ENCODE assay signal across 20 cellular contexts in genomic region chr1:7526196-7526866, GRCh38.
DNase-seq lines count a peak whose midpoint lies in the region; ATAC-seq, FAIRE-seq and TF ChIP-seq lines count a peak whose summit lies in the region.
"Had no signal": no experiment of that assay in that cellular context is flagged by ENCODE, and none has a peak within 500 bp of the region (broad histone marks: within the 10 kb centered on the region; RNA-seq: fewer than 3 reads in every experiment).

No MANE protein-coding gene starts in this region.

- H3K27ac ChIP-seq in K562 (ENCODE audit: extremely low read depth, low read depth, low read length), result no peak overlapping the region
- H3K27ac ChIP-seq: tibial nerve had no signal

- 2% methylated on average over 9 of the region's 10 CpGs for WGBS in K562 (ENCODE audit: insufficient coverage, low coverage, missing lambda C conversion rate)

- no peak for TF ChIP-seq CTCF in K562 (IDR thresholded peaks at IDR 0.05 in 2 of 3, conservative IDR thresholded peaks at IDR 0.05 in 1 of 3; ENCODE audit: insufficient read depth in 2 of 3, low read depth in 1 of 3, low read length in 3 of 3)

- no peak for TF ChIP-seq RAD21 in K562 (CRISPR knock-in tag; conservative IDR thresholded peaks at IDR 0.05 in 1 of 2, IDR thresholded peaks at IDR 0.05 in 1 of 2)

- no peaks in the 10 kb centered on the region for H3K9me1 ChIP-seq in K562 (ENCODE audit: control insufficient read depth, insufficient read depth, low read length)

- no TSS peak for BruUV-seq in K562 (replicated peaks; lab: Mats Ljungman, UMichigan)

- DNase-seq in AG20443 (ENCODE audit: low spot score) (peak; percentile 50), LoVo (ENCODE audit: low spot score) (peak; percentile 26), K562 (ENCODE audit: extremely low read depth in 1 of 4, low spot score in 3 of 4) (no peak), myocyte (ENCODE audit: low read depth) (peak; percentile 62), T-cell (no peak), pons (ENCODE audit: low spot score) (no peak), cerebellar cortex (ENCODE audit: low spot score) (no peak)
- no peak for DNase-seq in activated T-cell treated with anti-CD3 and anti-CD28 coated beads, Interleukin-2, amount 50 U/mL, for 24 hours
- DNase-seq: activated CD4-positive, CD25-positive, alpha-beta regulatory T cell; central memory CD4-positive, alpha-beta T cell; effector CD8-positive, alpha-beta T cell; H7; mesendoderm; NCI-H2029; SIG-M5 had no signal

- in situ Hi-C loops in K562 (cut with MboI), result no loop called here

- intact Hi-C loops in K562 (cut with micrococcal nuclease), result no loop called here

- H2AFZ ChIP-seq in K562 (ENCODE audit: low read depth, low read length), result no peak overlapping the region

- H3K27me3 ChIP-seq in K562 (ENCODE audit: control insufficient read depth in 2 of 2, insufficient read depth in 2 of 2, low read length in 2 of 2), result peaks cover 2 to 39% of the 10 kb centered on the region in 2 experiments
- H3K27me3 ChIP-seq: tibial nerve had no signal

- H3K9me3 Mint-ChIP-seq in T-cell, result no peaks in the 10 kb centered on the region
- H3K9me3 Mint-ChIP-seq in activated T-cell treated with anti-CD3 and anti-CD28 coated beads, Interleukin-2, amount 50 U/mL, for 24 hours, result no peaks in the 10 kb centered on the region
- H3K9me3 Mint-ChIP-seq: IgD-negative memory B cell; neural crest cell; stimulated activated memory B cell treated with anti-CD40 and anti-IgM and Interleukin-4, amounts not matched to agents 10 μg/mL and 1 μg/mL and 100 μg/mL, for 72 hours had no signal

- no peak for TF ChIP-seq EP300 in K562 (IDR thresholded peaks at IDR 0.05; ENCODE audit: low read length)

- H3K4me3 ChIP-seq in K562, result no peak overlapping the region
- H3K4me3 ChIP-seq: tibial nerve had no signal

- ATAC-seq in K562, result 0 out of 3 replicates have a peak, but pooled peaks have one; percentile 25
- ATAC-seq in T-cell (replicated peaks in 1 of 4), result no peak
- ATAC-seq: stimulated activated memory B cell treated with anti-CD40 and anti-IgM and Interleukin-4, amounts not matched to agents 10 μg/mL and 1 μg/mL and 100 μg/mL, for 72 hours had no signal

- no peak overlapping the region for H3K27ac Mint-ChIP-seq in T-cell
- H3K27ac Mint-ChIP-seq in activated T-cell treated with anti-CD3 and anti-CD28 coated beads, Interleukin-2, amount 50 U/mL, for 24 hours, result no peak overlapping the region
- H3K27ac Mint-ChIP-seq: IgD-negative memory B cell; stimulated activated memory B cell treated with anti-CD40 and anti-IgM and Interleukin-4, amounts not matched to agents 10 μg/mL and 1 μg/mL and 100 μg/mL, for 72 hours had no signal

- no peak for TF ChIP-seq POLR2A in K562 (conservative IDR thresholded peaks at IDR 0.05)

- no peak for FAIRE-seq in K562 (lab: Jason Lieb, UNC)
- FAIRE-seq: islet of Langerhans had no signal

- H3K4me1 Mint-ChIP-seq in T-cell, result no peaks in the 10 kb centered on the region
- no peaks in the 10 kb centered on the region for H3K4me1 Mint-ChIP-seq in activated T-cell treated with anti-CD3 and anti-CD28 coated beads, Interleukin-2, amount 50 U/mL, for 24 hours (ENCODE audit: low read depth)
- H3K4me1 Mint-ChIP-seq: IgD-negative memory B cell; neural crest cell; stimulated activated memory B cell treated with anti-CD40 and anti-IgM and Interleukin-4, amounts not matched to agents 10 μg/mL and 1 μg/mL and 100 μg/mL, for 72 hours had no signal

- no peaks in the 10 kb centered on the region for H3K36me3 Mint-ChIP-seq in T-cell
- H3K36me3 Mint-ChIP-seq in activated T-cell treated with anti-CD3 and anti-CD28 coated beads, Interleukin-2, amount 50 U/mL, for 24 hours (ENCODE audit: low read depth), result no peaks in the 10 kb centered on the region
- H3K36me3 Mint-ChIP-seq: IgD-negative memory B cell; stimulated activated memory B cell treated with anti-CD40 and anti-IgM and Interleukin-4, amounts not matched to agents 10 μg/mL and 1 μg/mL and 100 μg/mL, for 72 hours had no signal

- H3K36me3 ChIP-seq in K562 (ENCODE audit: control insufficient read depth, insufficient read depth, low read length), result no peaks in the 10 kb centered on the region
- H3K36me3 ChIP-seq: tibial nerve had no signal

- H3K4me3 Mint-ChIP-seq in T-cell, result no peak overlapping the region
- H3K4me3 Mint-ChIP-seq in activated T-cell treated with anti-CD3 and anti-CD28 coated beads, Interleukin-2, amount 50 U/mL, for 24 hours, result no peak overlapping the region
- H3K4me3 Mint-ChIP-seq: IgD-negative memory B cell; neural crest cell; stimulated activated memory B cell treated with anti-CD40 and anti-IgM and Interleukin-4, amounts not matched to agents 10 μg/mL and 1 μg/mL and 100 μg/mL, for 72 hours had no signal

- H3K27me3 Mint-ChIP-seq in T-cell, result peaks cover 8 to 16% of the 10 kb centered on the region in 2 donors
- H3K27me3 Mint-ChIP-seq in activated T-cell treated with anti-CD3 and anti-CD28 coated beads, Interleukin-2, amount 50 U/mL, for 24 hours, result peaks cover 8% of the 10 kb centered on the region

- POLR2A ChIA-PET in K562 (lab: Yijun Ruan, JAX), result interaction anchor here (0.6 kb wide), 1 partner anchor 204 kb away, joined by 3 read pairs; no protein-coding TSS in a partner anchor
- POLR2A ChIA-PET in T-cell (lab: Charles Lee), result no interaction called here

- CTCF ChIA-PET in K562 (lab: Yijun Ruan, JAX; ENCODE audit: low intra/inter-chr PET ratio), result no interaction called here
- CTCF ChIA-PET in T-cell (lab: Charles Lee), result no interaction called here

- peaks cover 3% of the 10 kb centered on the region; the same call in 1 of the 2 replicates for H4K20me1 ChIP-seq in K562 (replicated peaks; ENCODE audit: control insufficient read depth, insufficient read depth, low read length)

- H3K9me3 ChIP-seq in K562 (replicated peaks; ENCODE audit: control insufficient read depth, insufficient read depth, low read depth, low read length), result no peaks in the 10 kb centered on the region
- H3K9me3 ChIP-seq: tibial nerve had no signal

- H3K9ac ChIP-seq in K562 (ENCODE audit: insufficient read depth in 1 of 2, low read depth in 2 of 2, low read length in 2 of 2), result no peak overlapping the region; a peak in 1 of 4 replicates

- no peaks in the 10 kb centered on the region for H3K79me2 ChIP-seq in K562 (ENCODE audit: control insufficient read depth, insufficient read depth, low read length)

- H3K4me2 ChIP-seq in K562 (ENCODE audit: insufficient read depth, low read length), result no peak overlapping the region

- no peaks in the 10 kb centered on the region for H3K4me1 ChIP-seq in K562 (replicated peaks in 1 of 2; ENCODE audit: control insufficient read depth in 2 of 2, insufficient read depth in 2 of 2, low read length in 2 of 2)
- H3K4me1 ChIP-seq: tibial nerve had no signal

TF ChIP-seq in K562, 482 proteins besides CTCF, POLR2A, EP300 and RAD21:
- TF ChIP-seq HDAC3 (IDR thresholded peaks at IDR 0.05; ENCODE audit: borderline replicate concordance, partially characterized antibody), result no peak
- TF ChIP-seq TAL1 (IDR thresholded peaks at IDR 0.05), result no peak
- TF ChIP-seq AFF1 (IDR thresholded peaks at IDR 0.05; ENCODE audit: low read depth in 1 of 2, partially characterized antibody in 2 of 2), result no peak
- no peak for TF ChIP-seq MLLT1 (IDR thresholded peaks at IDR 0.05)
- no peak for TF ChIP-seq PHTF2 (CRISPR knock-in tag; IDR thresholded peaks at IDR 0.05)
- no peak for TF ChIP-seq ZNF354B (CRISPR knock-in tag; IDR thresholded peaks at IDR 0.05)

Comparison
In these comparisons a context has a peak if more than half of its experiments do, and no peak if none do; other contexts are left out.
1. DNase-seq: peak in AG20443 (single experiment), LoVo (single experiment) and myocyte (single experiment); none in K562 (0 of 4), T-cell (0 of 34), activated T-cell treated with anti-CD3 and anti-CD28 coated beads, Interleukin-2, amount 50 U/mL, for 24 hours (single experiment), pons (single experiment) and cerebellar cortex (single experiment).